Comparison of ENCODE assay signal across 1 cellular context in genomic region chr13:31044658-31045620, GRCh38.
TF ChIP-seq lines count a peak whose summit lies in the region.

No MANE protein-coding gene starts in this region.

TF ChIP-seq in SK-N-SH, 30 proteins besides CTCF, POLR2A, EP300 and RAD21 (continued from another document):
- TF ChIP-seq ZBTB33 (IDR thresholded peaks at IDR 0.05; ENCODE audit: borderline replicate concordance, low read depth): no peak
